ENCODE assay signal across 1 cellular context in the genomic region with DNA sequence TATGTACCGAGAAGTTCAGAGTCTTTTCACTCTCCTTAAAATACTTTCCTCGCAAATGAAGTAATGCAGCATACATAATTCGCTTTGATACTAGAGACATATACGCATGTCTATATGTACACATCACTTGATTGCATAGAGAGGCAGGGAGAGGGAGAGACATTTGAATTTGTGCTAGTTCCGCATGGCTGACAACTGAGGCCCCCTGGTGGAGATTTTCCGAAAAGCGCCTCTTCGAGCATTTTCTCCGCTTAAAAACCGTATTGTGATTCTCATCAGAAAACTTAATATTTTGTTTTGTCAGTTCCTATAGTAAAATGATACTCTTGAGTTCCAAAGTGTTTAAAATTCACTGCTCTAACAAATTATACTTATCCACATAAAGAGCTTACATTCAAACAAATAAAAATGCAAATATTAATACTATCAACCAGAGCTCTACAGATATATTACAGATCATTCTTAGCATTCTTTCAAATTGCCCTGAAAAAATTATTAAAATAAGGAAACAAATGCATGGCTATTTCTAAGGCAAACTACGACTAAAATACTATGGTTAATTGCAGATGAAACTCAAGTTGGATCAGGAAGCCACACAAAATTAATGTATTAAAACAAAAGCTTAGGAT.
TF ChIP-seq lines count a peak whose summit lies in the region.

No MANE protein-coding gene starts in this region.

TF ChIP-seq in GM12878, 131 proteins besides CTCF, POLR2A, EP300 and RAD21:
- TF ChIP-seq, protein P1, sequence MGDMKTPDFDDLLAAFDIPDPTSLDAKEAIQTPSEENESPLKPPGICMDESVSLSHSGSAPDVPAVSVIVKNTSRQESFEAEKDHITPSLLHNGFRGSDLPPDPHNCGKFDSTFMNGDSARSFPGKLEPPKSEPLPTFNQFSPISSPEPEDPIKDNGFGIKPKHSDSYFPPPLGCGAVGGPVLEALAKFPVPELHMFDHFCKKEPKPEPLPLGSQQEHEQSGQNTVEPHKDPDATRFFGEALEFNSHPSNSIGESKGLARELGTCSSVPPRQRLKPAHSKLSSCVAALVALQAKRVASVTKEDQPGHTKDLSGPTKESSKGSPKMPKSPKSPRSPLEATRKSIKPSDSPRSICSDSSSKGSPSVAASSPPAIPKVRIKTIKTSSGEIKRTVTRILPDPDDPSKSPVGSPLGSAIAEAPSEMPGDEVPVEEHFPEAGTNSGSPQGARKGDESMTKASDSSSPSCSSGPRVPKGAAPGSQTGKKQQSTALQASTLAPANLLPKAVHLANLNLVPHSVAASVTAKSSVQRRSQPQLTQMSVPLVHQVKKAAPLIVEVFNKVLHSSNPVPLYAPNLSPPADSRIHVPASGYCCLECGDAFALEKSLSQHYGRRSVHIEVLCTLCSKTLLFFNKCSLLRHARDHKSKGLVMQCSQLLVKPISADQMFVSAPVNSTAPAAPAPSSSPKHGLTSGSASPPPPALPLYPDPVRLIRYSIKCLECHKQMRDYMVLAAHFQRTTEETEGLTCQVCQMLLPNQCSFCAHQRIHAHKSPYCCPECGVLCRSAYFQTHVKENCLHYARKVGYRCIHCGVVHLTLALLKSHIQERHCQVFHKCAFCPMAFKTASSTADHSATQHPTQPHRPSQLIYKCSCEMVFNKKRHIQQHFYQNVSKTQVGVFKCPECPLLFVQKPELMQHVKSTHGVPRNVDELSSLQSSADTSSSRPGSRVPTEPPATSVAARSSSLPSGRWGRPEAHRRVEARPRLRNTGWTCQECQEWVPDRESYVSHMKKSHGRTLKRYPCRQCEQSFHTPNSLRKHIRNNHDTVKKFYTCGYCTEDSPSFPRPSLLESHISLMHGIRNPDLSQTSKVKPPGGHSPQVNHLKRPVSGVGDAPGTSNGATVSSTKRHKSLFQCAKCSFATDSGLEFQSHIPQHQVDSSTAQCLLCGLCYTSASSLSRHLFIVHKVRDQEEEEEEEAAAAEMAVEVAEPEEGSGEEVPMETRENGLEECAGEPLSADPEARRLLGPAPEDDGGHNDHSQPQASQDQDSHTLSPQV (IDR thresholded peaks at IDR 0.05) = no peak
- TF ChIP-seq ZNF384 (IDR thresholded peaks at IDR 0.05; ENCODE audit: borderline replicate concordance, low read depth, low read length) = no peak
- no peak for TF ChIP-seq FOS (IDR thresholded peaks at IDR 0.05; ENCODE audit: borderline replicate concordance, extremely low read depth, insufficient read length)
- TF ChIP-seq MXI1 (IDR thresholded peaks at IDR 0.05; ENCODE audit: low read depth, low read length) = no peak
- no peak for TF ChIP-seq NR2C1 (IDR thresholded peaks at IDR 0.05)
- TF ChIP-seq, protein P2, sequence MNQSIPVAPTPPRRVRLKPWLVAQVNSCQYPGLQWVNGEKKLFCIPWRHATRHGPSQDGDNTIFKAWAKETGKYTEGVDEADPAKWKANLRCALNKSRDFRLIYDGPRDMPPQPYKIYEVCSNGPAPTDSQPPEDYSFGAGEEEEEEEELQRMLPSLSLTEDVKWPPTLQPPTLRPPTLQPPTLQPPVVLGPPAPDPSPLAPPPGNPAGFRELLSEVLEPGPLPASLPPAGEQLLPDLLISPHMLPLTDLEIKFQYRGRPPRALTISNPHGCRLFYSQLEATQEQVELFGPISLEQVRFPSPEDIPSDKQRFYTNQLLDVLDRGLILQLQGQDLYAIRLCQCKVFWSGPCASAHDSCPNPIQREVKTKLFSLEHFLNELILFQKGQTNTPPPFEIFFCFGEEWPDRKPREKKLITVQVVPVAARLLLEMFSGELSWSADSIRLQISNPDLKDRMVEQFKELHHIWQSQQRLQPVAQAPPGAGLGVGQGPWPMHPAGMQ (IDR thresholded peaks at IDR 0.05; ENCODE audit: borderline replicate concordance) = no peak
- TF ChIP-seq, protein P3, sequence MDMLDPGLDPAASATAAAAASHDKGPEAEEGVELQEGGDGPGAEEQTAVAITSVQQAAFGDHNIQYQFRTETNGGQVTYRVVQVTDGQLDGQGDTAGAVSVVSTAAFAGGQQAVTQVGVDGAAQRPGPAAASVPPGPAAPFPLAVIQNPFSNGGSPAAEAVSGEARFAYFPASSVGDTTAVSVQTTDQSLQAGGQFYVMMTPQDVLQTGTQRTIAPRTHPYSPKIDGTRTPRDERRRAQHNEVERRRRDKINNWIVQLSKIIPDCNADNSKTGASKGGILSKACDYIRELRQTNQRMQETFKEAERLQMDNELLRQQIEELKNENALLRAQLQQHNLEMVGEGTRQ (IDR thresholded peaks at IDR 0.05; ENCODE audit: borderline replicate concordance, low read depth, low read length) = no peak
- TF ChIP-seq ZNF207 (IDR thresholded peaks at IDR 0.05; ENCODE audit: borderline replicate concordance) = no peak
- TF ChIP-seq, protein P4, sequence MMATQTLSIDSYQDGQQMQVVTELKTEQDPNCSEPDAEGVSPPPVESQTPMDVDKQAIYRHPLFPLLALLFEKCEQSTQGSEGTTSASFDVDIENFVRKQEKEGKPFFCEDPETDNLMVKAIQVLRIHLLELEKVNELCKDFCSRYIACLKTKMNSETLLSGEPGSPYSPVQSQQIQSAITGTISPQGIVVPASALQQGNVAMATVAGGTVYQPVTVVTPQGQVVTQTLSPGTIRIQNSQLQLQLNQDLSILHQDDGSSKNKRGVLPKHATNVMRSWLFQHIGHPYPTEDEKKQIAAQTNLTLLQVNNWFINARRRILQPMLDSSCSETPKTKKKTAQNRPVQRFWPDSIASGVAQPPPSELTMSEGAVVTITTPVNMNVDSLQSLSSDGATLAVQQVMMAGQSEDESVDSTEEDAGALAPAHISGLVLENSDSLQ (IDR thresholded peaks at IDR 0.05) = no peak
- no peak for TF ChIP-seq KAT2A (conservative IDR thresholded peaks at IDR 0.05; ENCODE audit: control insufficient read depth, low read depth, low read length)
- TF ChIP-seq, protein P5, sequence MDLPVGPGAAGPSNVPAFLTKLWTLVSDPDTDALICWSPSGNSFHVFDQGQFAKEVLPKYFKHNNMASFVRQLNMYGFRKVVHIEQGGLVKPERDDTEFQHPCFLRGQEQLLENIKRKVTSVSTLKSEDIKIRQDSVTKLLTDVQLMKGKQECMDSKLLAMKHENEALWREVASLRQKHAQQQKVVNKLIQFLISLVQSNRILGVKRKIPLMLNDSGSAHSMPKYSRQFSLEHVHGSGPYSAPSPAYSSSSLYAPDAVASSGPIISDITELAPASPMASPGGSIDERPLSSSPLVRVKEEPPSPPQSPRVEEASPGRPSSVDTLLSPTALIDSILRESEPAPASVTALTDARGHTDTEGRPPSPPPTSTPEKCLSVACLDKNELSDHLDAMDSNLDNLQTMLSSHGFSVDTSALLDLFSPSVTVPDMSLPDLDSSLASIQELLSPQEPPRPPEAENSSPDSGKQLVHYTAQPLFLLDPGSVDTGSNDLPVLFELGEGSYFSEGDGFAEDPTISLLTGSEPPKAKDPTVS (IDR thresholded peaks at IDR 0.05; ENCODE audit: low read depth, low read length) = no peak
- peak; percentile 64 for TF ChIP-seq SMC3 (IDR thresholded peaks at IDR 0.05; ENCODE audit: borderline replicate concordance, low read length)
- no peak for TF ChIP-seq TCF3 (IDR thresholded peaks at IDR 0.05; ENCODE audit: borderline replicate concordance, insufficient read depth, low read depth, low read length)
- no peak for TF ChIP-seq NR2C2 (IDR thresholded peaks at IDR 0.05; ENCODE audit: borderline replicate concordance, control insufficient read depth, insufficient read length, low read depth)
- no peak for TF ChIP-seq SRF (IDR thresholded peaks at IDR 0.05; ENCODE audit: low read depth in 2 of 2, low read length in 2 of 2)
- TF ChIP-seq MYC (IDR thresholded peaks at IDR 0.05; ENCODE audit: insufficient read depth, insufficient read length, insufficient replicate concordance, low read length, severe bottlenecking) = no peak
- no peak for TF ChIP-seq YBX1 (IDR thresholded peaks at IDR 0.05)
- no peak for TF ChIP-seq ZBED1 (IDR thresholded peaks at IDR 0.05; ENCODE audit: borderline replicate concordance)
- TF ChIP-seq BHLHE40 (IDR thresholded peaks at IDR 0.05; ENCODE audit: borderline replicate concordance in 1 of 2, low read depth in 2 of 2, low read length in 1 of 2) = 0 out of 4 replicates have a peak, but pooled peaks of 1 of the 2 experiments have one; percentile 15
- no peak for TF ChIP-seq CREM (IDR thresholded peaks at IDR 0.05; ENCODE audit: low read depth)
- TF ChIP-seq KLF5 (IDR thresholded peaks at IDR 0.05; ENCODE audit: partially characterized antibody) = no peak
- peak; percentile 99 for TF ChIP-seq PAX5 (IDR thresholded peaks at IDR 0.05; ENCODE audit: borderline replicate concordance, low read depth, low read length)
- TF ChIP-seq YY1 (IDR thresholded peaks at IDR 0.05; ENCODE audit: low read depth, low read length) = peak; percentile 45; the same call in 1 of the 2 replicates
- TF ChIP-seq KDM1A (IDR thresholded peaks at IDR 0.05; ENCODE audit: borderline replicate concordance) = no peak
- TF ChIP-seq WRNIP1 (IDR thresholded peaks at IDR 0.05; ENCODE audit: borderline replicate concordance, low read depth, low read length) = no peak
- TF ChIP-seq EGR1 (IDR thresholded peaks at IDR 0.05; ENCODE audit: borderline replicate concordance in 1 of 2, low read depth in 2 of 2, low read length in 2 of 2) = no peak
- TF ChIP-seq, protein P6, sequence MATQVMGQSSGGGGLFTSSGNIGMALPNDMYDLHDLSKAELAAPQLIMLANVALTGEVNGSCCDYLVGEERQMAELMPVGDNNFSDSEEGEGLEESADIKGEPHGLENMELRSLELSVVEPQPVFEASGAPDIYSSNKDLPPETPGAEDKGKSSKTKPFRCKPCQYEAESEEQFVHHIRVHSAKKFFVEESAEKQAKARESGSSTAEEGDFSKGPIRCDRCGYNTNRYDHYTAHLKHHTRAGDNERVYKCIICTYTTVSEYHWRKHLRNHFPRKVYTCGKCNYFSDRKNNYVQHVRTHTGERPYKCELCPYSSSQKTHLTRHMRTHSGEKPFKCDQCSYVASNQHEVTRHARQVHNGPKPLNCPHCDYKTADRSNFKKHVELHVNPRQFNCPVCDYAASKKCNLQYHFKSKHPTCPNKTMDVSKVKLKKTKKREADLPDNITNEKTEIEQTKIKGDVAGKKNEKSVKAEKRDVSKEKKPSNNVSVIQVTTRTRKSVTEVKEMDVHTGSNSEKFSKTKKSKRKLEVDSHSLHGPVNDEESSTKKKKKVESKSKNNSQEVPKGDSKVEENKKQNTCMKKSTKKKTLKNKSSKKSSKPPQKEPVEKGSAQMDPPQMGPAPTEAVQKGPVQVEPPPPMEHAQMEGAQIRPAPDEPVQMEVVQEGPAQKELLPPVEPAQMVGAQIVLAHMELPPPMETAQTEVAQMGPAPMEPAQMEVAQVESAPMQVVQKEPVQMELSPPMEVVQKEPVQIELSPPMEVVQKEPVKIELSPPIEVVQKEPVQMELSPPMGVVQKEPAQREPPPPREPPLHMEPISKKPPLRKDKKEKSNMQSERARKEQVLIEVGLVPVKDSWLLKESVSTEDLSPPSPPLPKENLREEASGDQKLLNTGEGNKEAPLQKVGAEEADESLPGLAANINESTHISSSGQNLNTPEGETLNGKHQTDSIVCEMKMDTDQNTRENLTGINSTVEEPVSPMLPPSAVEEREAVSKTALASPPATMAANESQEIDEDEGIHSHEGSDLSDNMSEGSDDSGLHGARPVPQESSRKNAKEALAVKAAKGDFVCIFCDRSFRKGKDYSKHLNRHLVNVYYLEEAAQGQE (IDR thresholded peaks at IDR 0.05; ENCODE audit: low read depth, low read length) = no peak
- TF ChIP-seq, protein P7, sequence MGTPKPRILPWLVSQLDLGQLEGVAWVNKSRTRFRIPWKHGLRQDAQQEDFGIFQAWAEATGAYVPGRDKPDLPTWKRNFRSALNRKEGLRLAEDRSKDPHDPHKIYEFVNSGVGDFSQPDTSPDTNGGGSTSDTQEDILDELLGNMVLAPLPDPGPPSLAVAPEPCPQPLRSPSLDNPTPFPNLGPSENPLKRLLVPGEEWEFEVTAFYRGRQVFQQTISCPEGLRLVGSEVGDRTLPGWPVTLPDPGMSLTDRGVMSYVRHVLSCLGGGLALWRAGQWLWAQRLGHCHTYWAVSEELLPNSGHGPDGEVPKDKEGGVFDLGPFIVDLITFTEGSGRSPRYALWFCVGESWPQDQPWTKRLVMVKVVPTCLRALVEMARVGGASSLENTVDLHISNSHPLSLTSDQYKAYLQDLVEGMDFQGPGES (IDR thresholded peaks at IDR 0.05) = no peak
